17 cellular contexts compared by ENCODE assay signal in the genomic region with DNA sequence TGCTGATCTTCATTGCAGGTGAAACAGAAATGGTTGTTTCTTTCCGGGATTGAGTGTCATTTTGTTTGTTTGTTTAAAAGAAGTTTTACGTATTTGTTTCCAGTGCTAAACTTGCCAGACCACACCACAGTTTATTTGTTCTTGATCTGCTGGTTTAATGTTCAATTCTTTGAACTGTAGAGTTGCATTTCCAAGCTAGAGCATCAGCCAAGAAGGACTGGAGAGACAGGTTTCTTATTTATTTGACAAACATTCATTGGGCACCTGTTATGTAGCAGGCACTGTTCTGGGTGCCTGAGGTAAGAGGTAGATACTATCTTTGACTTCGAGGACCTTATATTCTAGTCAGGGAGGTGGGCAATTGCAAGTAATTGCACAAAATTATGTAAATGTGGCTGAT.
"Had no signal": no experiment of that assay in that cellular context is flagged by ENCODE, and none has a peak within 500 bp of the region (broad histone marks: within the 10 kb centered on the region; RNA-seq: fewer than 3 reads in every experiment).

No MANE protein-coding gene starts in this region.

- H3K4me1 ChIP-seq: parathyroid adenoma, psoas muscle, spleen had no signal

- H2AFZ ChIP-seq: parathyroid adenoma had no signal

- H3K79me2 ChIP-seq: parathyroid adenoma had no signal

- H3K27me3 ChIP-seq: spleen had no signal

- DNase-seq: effector memory CD4-positive, alpha-beta T cell; islet precursor cell; left ventricle myocardium superior; naive thymus-derived CD4-positive, alpha-beta T cell; nephron progenitor cell; psoas muscle; retina; spleen; stimulated activated CD4-positive, alpha-beta T cell treated with anti-CD3 and anti-CD28 coated beads, Interleukin-15, amount 100 ng/mL, for 24 hours; stimulated activated CD4-positive, alpha-beta T cell treated with anti-CD3 and anti-CD28 coated beads, Interleukin-1b, Interleukin-23, amount 100 ng/mL, for 48 hours; stimulated activated CD4-positive, alpha-beta T cell treated with anti-CD3 and anti-CD28 coated beads, Interleukin-4, amount 100 ng/mL, for 4 hours; stimulated activated naive CD4-positive, alpha-beta T cell; trophoblast cell had no signal

- H3K27ac ChIP-seq: parathyroid adenoma, psoas muscle, spleen had no signal

- H3K9me3 ChIP-seq: psoas muscle had no signal

- H3K4me3 ChIP-seq: lung, psoas muscle, spleen had no signal

- ATAC-seq: esophagus mucosa; naive thymus-derived CD4-positive, alpha-beta T cell; psoas muscle; sciatic nerve had no signal

- H3K9ac ChIP-seq: parathyroid adenoma had no signal
